In the genomic region with DNA sequence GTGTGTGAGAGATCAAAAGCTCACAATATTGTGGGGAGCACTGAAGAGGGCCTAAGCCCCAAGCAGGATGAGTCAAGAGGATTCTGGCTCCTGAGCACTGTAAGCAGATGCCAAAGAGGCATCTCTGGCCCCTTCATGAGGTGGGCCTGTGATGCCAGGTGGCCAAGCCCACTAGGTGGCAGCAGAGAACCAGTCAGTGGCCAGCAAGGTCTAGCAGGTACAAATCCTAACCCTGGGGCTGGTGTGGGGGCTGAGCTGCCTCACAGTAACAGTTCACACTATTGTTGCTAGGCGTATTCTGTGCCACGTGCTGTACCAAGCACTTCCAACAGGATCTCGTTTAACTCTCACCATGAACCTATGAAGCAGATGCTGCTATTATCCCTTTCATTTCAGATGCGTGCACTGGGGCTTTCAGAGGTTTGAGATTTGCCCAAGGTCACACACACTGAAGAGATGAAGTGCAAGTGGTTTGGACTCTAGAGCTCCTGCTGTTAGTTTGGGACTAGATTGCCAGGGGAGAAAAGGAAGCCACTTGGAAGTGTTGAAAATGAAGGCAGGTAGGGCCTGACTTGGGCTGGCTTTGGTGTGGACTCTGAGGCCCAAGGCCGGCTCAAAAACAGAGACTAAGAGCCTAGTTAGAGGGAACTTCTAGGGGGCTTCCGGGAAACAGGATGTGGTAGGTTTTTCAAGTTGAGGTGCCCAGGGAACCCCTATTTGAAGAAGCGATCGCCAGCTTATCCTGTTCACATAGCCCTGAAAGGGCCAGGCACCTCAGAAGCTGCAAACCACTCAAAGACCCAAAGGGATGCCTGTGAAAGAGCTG, we compare ENCODE assay signal across 1 cellular context.
TF ChIP-seq lines count a peak whose summit lies in the region.

No MANE protein-coding gene starts in this region.

TF ChIP-seq in HepG2, 621 proteins besides CTCF, POLR2A, EP300 and RAD21 (continued from another document and continues in another):
- TF ChIP-seq, protein P1, sequence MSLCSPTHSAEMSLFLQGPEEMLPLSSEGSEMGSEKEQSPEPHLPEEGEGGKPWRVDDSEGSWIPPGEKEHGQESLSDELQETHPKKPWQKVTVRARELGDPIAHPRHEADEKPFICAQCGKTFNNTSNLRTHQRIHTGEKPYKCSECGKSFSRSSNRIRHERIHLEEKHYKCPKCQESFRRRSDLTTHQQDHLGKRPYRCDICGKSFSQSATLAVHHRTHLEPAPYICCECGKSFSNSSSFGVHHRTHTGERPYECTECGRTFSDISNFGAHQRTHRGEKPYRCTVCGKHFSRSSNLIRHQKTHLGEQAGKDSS (CRISPR knock-in tag; IDR thresholded peaks at IDR 0.05; ENCODE audit: borderline replicate concordance, low read depth), result peak; percentile 98
- TF ChIP-seq GABPB1 (CRISPR knock-in tag; IDR thresholded peaks at IDR 0.05) (peak; percentile 29; the same call in 1 of the 2 replicates), NRL (CRISPR knock-in tag; IDR thresholded peaks at IDR 0.05; ENCODE audit: borderline replicate concordance) (peak; percentile 59; the same call in 1 of the 2 replicates), POLR2AphosphoS2 (IDR thresholded peaks at IDR 0.05; ENCODE audit: low read depth, low read length) (no peak), RNF2 (conservative IDR thresholded peaks at IDR 0.05; ENCODE audit: low read depth) (0 out of 2 replicates have a peak, but pooled peaks have one; percentile 23), ZFX (CRISPR knock-in tag; IDR thresholded peaks at IDR 0.05; ENCODE audit: low read depth) (peak; percentile 51; the same call in 1 of the 2 replicates), ZNF224 (CRISPR knock-in tag; IDR thresholded peaks at IDR 0.05) (peak; percentile 60; the same call in 1 of the 2 replicates), SOX6 (IDR thresholded peaks at IDR 0.05) (no peak), SOX6 (CRISPR knock-in tag; IDR thresholded peaks at IDR 0.05) (peak; percentile 56), KDM3A (CRISPR knock-in tag; IDR thresholded peaks at IDR 0.05; ENCODE audit: low read depth) (0 out of 2 replicates have a peak, but pooled peaks have one; percentile 50), ZFP91 (CRISPR knock-in tag; IDR thresholded peaks at IDR 0.05; ENCODE audit: borderline replicate concordance) (peak; percentile 67), BHLHE40 (IDR thresholded peaks at IDR 0.05; ENCODE audit: low read length) (0 out of 2 replicates have a peak, but pooled peaks have one; percentile 31), NONO (IDR thresholded peaks at IDR 0.05) (no peak), NONO (CRISPR knock-in tag; conservative IDR thresholded peaks at IDR 0.05) (0 out of 2 replicates have a peak, but pooled peaks have one; percentile 36), ZNF18 (CRISPR knock-in tag; IDR thresholded peaks at IDR 0.05; ENCODE audit: insufficient replicate concordance) (peak; percentile 98), FOXC1 (CRISPR knock-in tag; IDR thresholded peaks at IDR 0.05; ENCODE audit: borderline replicate concordance) (peak; percentile 27; the same call in 1 of the 2 replicates), DNMT1 (CRISPR knock-in tag; IDR thresholded peaks at IDR 0.05) (peak; percentile 33; the same call in 1 of the 2 replicates), ZNF253 (CRISPR knock-in tag; IDR thresholded peaks at IDR 0.05; ENCODE audit: borderline replicate concordance) (no peak), GATAD2A (CRISPR knock-in tag; IDR thresholded peaks at IDR 0.05) (peak; percentile 62), ZNF263 (CRISPR knock-in tag; IDR thresholded peaks at IDR 0.05) (peak; percentile 62)
- TF ChIP-seq, protein P2, sequence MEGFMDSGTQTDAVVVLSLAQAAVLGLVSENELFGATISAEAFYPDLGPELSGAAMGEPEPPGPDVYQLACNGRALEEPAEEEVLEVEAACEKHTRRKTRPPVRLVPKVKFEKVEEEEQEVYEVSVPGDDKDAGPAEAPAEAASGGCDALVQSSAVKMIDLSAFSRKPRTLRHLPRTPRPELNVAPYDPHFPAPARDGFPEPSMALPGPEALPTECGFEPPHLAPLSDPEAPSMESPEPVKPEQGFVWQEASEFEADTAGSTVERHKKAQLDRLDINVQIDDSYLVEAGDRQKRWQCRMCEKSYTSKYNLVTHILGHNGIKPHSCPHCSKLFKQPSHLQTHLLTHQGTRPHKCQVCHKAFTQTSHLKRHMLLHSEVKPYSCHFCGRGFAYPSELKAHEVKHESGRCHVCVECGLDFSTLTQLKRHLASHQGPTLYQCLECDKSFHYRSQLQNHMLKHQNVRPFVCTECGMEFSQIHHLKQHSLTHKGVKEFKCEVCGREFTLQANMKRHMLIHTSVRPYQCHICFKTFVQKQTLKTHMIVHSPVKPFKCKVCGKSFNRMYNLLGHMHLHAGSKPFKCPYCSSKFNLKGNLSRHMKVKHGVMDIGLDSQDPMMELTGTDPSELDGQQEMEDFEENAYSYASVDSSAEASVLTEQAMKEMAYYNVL (CRISPR knock-in tag; IDR thresholded peaks at IDR 0.05; ENCODE audit: borderline replicate concordance), result peak; percentile 50; the same call in 1 of the 2 replicates
- TF ChIP-seq, protein P3, sequence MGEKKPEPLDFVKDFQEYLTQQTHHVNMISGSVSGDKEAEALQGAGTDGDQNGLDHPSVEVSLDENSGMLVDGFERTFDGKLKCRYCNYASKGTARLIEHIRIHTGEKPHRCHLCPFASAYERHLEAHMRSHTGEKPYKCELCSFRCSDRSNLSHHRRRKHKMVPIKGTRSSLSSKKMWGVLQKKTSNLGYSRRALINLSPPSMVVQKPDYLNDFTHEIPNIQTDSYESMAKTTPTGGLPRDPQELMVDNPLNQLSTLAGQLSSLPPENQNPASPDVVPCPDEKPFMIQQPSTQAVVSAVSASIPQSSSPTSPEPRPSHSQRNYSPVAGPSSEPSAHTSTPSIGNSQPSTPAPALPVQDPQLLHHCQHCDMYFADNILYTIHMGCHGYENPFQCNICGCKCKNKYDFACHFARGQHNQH (CRISPR knock-in tag; IDR thresholded peaks at IDR 0.05), result peak; percentile 22; the same call in 1 of the 2 replicates
- TF ChIP-seq, protein P4, sequence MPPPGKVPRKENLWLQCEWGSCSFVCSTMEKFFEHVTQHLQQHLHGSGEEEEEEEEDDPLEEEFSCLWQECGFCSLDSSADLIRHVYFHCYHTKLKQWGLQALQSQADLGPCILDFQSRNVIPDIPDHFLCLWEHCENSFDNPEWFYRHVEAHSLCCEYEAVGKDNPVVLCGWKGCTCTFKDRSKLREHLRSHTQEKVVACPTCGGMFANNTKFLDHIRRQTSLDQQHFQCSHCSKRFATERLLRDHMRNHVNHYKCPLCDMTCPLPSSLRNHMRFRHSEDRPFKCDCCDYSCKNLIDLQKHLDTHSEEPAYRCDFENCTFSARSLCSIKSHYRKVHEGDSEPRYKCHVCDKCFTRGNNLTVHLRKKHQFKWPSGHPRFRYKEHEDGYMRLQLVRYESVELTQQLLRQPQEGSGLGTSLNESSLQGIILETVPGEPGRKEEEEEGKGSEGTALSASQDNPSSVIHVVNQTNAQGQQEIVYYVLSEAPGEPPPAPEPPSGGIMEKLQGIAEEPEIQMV (CRISPR knock-in tag; IDR thresholded peaks at IDR 0.05; ENCODE audit: low read depth), result 0 out of 2 replicates have a peak, but pooled peaks have one; percentile 32
- TF ChIP-seq, protein P5, sequence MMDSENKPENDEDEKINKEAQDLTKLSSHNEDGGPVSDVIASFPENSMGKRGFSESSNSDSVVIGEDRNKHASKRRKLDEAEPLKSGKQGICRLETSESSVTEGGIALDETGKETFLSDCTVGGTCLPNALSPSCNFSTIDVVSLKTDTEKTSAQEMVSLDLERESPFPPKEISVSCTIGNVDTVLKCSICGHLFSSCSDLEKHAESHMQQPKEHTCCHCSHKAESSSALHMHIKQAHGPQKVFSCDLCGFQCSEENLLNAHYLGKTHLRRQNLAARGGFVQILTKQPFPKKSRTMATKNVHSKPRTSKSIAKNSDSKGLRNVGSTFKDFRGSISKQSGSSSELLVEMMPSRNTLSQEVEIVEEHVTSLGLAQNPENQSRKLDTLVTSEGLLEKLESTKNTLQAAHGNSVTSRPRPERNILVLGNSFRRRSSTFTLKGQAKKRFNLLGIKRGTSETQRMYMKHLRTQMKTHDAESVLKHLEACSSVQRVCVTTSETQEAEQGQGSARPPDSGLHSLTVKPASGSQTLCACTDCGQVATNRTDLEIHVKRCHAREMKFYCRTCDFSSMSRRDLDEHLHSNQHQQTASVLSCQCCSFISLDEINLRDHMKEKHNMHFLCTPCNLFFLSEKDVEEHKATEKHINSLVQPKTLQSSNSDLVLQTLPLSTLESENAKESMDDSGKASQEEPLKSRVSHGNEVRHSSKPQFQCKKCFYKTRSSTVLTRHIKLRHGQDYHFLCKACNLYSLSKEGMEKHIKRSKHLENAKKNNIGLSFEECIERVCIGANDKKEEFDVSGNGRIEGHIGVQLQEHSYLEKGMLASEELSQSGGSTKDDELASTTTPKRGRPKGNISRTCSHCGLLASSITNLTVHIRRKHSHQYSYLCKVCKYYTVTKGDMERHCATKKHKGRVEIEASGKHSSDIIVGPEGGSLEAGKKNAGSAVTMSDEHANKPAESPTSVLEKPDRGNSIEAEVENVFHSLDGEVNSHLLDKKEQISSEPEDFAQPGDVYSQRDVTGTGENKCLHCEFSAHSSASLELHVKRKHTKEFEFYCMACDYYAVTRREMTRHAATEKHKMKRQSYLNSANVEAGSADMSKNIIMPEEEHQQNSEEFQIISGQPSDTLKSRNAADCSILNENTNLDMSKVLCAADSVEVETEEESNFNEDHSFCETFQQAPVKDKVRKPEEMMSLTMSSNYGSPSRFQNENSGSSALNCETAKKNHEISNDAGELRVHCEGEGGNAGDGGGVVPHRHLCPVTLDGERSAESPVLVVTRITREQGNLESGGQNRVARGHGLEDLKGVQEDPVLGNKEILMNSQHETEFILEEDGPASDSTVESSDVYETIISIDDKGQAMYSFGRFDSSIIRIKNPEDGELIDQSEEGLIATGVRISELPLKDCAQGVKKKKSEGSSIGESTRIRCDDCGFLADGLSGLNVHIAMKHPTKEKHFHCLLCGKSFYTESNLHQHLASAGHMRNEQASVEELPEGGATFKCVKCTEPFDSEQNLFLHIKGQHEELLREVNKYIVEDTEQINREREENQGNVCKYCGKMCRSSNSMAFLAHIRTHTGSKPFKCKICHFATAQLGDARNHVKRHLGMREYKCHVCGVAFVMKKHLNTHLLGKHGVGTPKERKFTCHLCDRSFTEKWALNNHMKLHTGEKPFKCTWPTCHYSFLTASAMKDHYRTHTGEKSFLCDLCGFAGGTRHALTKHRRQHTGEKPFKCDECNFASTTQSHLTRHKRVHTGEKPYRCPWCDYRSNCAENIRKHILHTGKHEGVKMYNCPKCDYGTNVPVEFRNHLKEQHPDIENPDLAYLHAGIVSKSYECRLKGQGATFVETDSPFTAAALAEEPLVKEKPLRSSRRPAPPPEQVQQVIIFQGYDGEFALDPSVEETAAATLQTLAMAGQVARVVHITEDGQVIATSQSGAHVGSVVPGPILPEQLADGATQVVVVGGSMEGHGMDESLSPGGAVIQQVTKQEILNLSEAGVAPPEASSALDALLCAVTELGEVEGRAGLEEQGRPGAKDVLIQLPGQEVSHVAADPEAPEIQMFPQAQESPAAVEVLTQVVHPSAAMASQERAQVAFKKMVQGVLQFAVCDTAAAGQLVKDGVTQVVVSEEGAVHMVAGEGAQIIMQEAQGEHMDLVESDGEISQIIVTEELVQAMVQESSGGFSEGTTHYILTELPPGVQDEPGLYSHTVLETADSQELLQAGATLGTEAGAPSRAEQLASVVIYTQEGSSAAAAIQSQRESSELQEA (CRISPR knock-in tag; IDR thresholded peaks at IDR 0.05; ENCODE audit: not compliant biosample characterization), result peak; percentile 59
- TF ChIP-seq, protein P6, sequence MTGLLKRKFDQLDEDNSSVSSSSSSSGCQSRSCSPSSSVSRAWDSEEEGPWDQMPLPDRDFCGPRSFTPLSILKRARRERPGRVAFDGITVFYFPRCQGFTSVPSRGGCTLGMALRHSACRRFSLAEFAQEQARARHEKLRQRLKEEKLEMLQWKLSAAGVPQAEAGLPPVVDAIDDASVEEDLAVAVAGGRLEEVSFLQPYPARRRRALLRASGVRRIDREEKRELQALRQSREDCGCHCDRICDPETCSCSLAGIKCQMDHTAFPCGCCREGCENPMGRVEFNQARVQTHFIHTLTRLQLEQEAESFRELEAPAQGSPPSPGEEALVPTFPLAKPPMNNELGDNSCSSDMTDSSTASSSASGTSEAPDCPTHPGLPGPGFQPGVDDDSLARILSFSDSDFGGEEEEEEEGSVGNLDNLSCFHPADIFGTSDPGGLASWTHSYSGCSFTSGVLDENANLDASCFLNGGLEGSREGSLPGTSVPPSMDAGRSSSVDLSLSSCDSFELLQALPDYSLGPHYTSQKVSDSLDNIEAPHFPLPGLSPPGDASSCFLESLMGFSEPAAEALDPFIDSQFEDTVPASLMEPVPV (CRISPR knock-in tag; IDR thresholded peaks at IDR 0.05), result 0 out of 2 replicates have a peak, but pooled peaks have one; percentile 18
